ENCODE assay signal across 8 cellular contexts in genomic region chr20:20360464-20360863, GRCh38. TPM values are rescaled to one million over a fixed set of nuclear protein-coding genes. Genes with fewer than 3 reads are reported as not detected.
DNase-seq lines count a peak whose midpoint lies in the region; ATAC-seq and TF ChIP-seq lines count a peak whose summit lies in the region.

No MANE protein-coding gene starts in this region.

- TF ChIP-seq CTCF in dorsolateral prefrontal cortex (IDR thresholded peaks at IDR 0.05 in 54 of 56, conservative IDR thresholded peaks at IDR 0.05 in 2 of 56; ENCODE audit: low read depth in 1 of 56, partially characterized antibody in 56 of 56): peak; percentile 56 to 91 (median 82)
- TF ChIP-seq CTCF in upper lobe of left lung (IDR thresholded peaks at IDR 0.05): peak; percentile 53 to 76 (median 62)

- H3K27ac ChIP-seq in dorsolateral prefrontal cortex: peak overlapping the region in 5 of 59 donors; percentile 2 to 47 (median 18)
- H3K27ac ChIP-seq in upper lobe of left lung: no peak overlapping the region

- H3K36me3 ChIP-seq in upper lobe of left lung: no peaks in the 10 kb centered on the region

- no peak for TF ChIP-seq EP300 in upper lobe of left lung (IDR thresholded peaks at IDR 0.05)

- WGBS in upper lobe of left lung, 2 donors: 0 to 2% methylated on average over 6 of the region's 6 CpGs

- intact Hi-C loops in dorsolateral prefrontal cortex (cut with DNase I): loop anchor here (5.0 to 10.0 kb wide), 6 partner anchors 92 to 276 kb away; no protein-coding TSS in a partner anchor

- DNase-seq in Daoy (ENCODE audit: low read depth) (peak; percentile 57), NCI-H1417 (lab: John Stamatoyannopoulos, UW) (peak; percentile 53 to 81 (median 58)), SW480 (ENCODE audit: low spot score) (peak; percentile 75), dorsolateral prefrontal cortex (peak in 6 of 10 donors; percentile 26 to 62 (median 54)), lung microvascular endothelial cell (ENCODE audit: low read depth in 2 of 2) (peak; percentile 71), upper lobe of left lung (no peak), NCI-H187 treated with DMSO at 0.1 percent for 48 hours (lab: John Stamatoyannopoulos, UW) (no peak)

- TF ChIP-seq POLR2A in upper lobe of left lung (IDR thresholded peaks at IDR 0.05): no peak

- ATAC-seq in GM21825 (IDR thresholded peaks at IDR 0.05; ENCODE audit: unreplicated experiment) (peak; percentile 51), upper lobe of left lung (ENCODE audit: low FRiP score in 2 of 2) (peak; percentile 73 to 92)

- peaks cover 0 to 37% (median 17%) of the 10 kb centered on the region in 45 donors for H3K27me3 ChIP-seq in dorsolateral prefrontal cortex
- H3K27me3 ChIP-seq in upper lobe of left lung: peaks cover 0 to 32% (median 20%) of the 10 kb centered on the region in 4 donors

- H3K4me3 ChIP-seq in dorsolateral prefrontal cortex: peak overlapping the region in 1 of 59 donors; percentile 20
- H3K4me3 ChIP-seq in upper lobe of left lung: no peak overlapping the region

- peaks cover 11 to 31% (median 21%) of the 10 kb centered on the region in 4 donors for H3K4me1 ChIP-seq in upper lobe of left lung

- H3K9me3 ChIP-seq in upper lobe of left lung: no peaks in the 10 kb centered on the region

RNA-seq across cellular contexts. Expression of gene INSM1, which starts 7.4 kb away (rescaled TPM):
- not detected in 2 replicates for total RNA-seq in Daoy (2014; rRNA removed; shearing (Covaris generic))
- total RNA-seq in dorsolateral prefrontal cortex (1 to 10 TPM; 1.6 to 8.1 (median 3.9) TPM), lung microvascular endothelial cell (not detected in 2 replicates), upper lobe of left lung (not detected)

Comparison
In these comparisons a context has a peak if more than half of its experiments do, and no peak if none do; other contexts are left out.
1. DNase-seq: peak in Daoy (single experiment), NCI-H1417 (3 of 3), SW480 (single experiment), dorsolateral prefrontal cortex (6 of 10) and lung microvascular endothelial cell (2 of 2); none in upper lobe of left lung (0 of 2) and NCI-H187 treated with DMSO at 0.1 percent for 48 hours (single experiment).